ENCODE assay signal across 5 cellular contexts in genomic region chr10:96189505-96189904, GRCh38. TPM values are rescaled to one million over a fixed set of nuclear protein-coding genes. Genes with fewer than 3 reads are reported as not detected.
DNase-seq lines count a peak whose midpoint lies in the region; ATAC-seq, FAIRE-seq and TF ChIP-seq lines count a peak whose summit lies in the region.
"Not testable (repeated sequence)": the region's sequence is repeated elsewhere in the genome, so short reads cannot be mapped to it uniquely, and the experiment has no call there.

No MANE protein-coding gene starts in this region.

- CTCF ChIA-PET in activated B cell treated with CpG ODN at 0.5 μM for 24 hours (lab: Charles Lee); HepG2 (lab: Yijun Ruan, JAX; ENCODE audit: low intra/inter-chr PET ratio, low total read pairs): not testable (repeated sequence)

- WGBS in HepG2 (ENCODE audit: low lambda C conversion rate), result 3% methylated on average over 1 of the region's 1 CpG

- H3K4me1 ChIP-seq in HepG2 (ENCODE audit: insufficient read depth, low read length), result not testable (repeated sequence)

- peaks cover 55% of the 10 kb centered on the region for H3K36me3 Mint-ChIP-seq in activated B cell treated with CpG ODN at 0.5 μM for 24 hours (ENCODE audit: low read depth)
- not testable (repeated sequence) for H3K36me3 Mint-ChIP-seq in neural crest cell (ENCODE audit: low read depth)
- H3K36me3 Mint-ChIP-seq in stimulated activated naive B cell treated with anti-CD40 and anti-IgM and Interleukin-4, amounts not matched to agents 10 μg/mL and 1 μg/mL and 100 μg/mL, for 72 hours, result peaks cover 44 to 48% of the 10 kb centered on the region in 2 donors

- not testable (repeated sequence) for H3K9ac ChIP-seq in HepG2 (ENCODE audit: insufficient read depth, low read depth, low read length)

- H3K79me2 ChIP-seq in HepG2 (ENCODE audit: insufficient read depth, low read length), result not testable (repeated sequence)

- ATAC-seq in activated B cell treated with CpG ODN at 0.5 μM for 24 hours (ENCODE audit: low read depth); HepG2; stimulated activated naive B cell treated with anti-CD40 and anti-IgM and Interleukin-4, amounts not matched to agents 10 μg/mL and 1 μg/mL and 100 μg/mL, for 72 hours (replicated peaks): not testable (repeated sequence)

- not testable (repeated sequence) for TF ChIP-seq RAD21 in HepG2 (CRISPR knock-in tag; IDR thresholded peaks at IDR 0.05)

- POLR2A ChIA-PET in activated B cell treated with CpG ODN at 0.5 μM for 24 hours (lab: Charles Lee); HepG2 (lab: Yijun Ruan, JAX): not testable (repeated sequence)

- not testable (repeated sequence) for H3K9me3 ChIP-seq in HepG2 (ENCODE audit: low read length)

- not testable (repeated sequence) for H4K20me1 ChIP-seq in HepG2 (ENCODE audit: insufficient read depth, low read length)

- not testable (repeated sequence) for DNase-seq in GM19239 (ENCODE audit: insufficient read length, low spot score); activated B cell treated with CpG ODN at 0.5 μM for 24 hours; HepG2 (ENCODE audit: low spot score); neural crest cell (ENCODE audit: low read depth, low spot score); stimulated activated naive B cell treated with anti-CD40 and anti-IgM and Interleukin-4, amounts not matched to agents 10 μg/mL and 1 μg/mL and 100 μg/mL, for 72 hours

- TF ChIP-seq CTCF in activated B cell treated with CpG ODN at 0.5 μM for 24 hours (IDR thresholded peaks at IDR 0.05); HepG2 (CRISPR knock-in tag; IDR thresholded peaks at IDR 0.05); neural crest cell (conservative IDR thresholded peaks at IDR 0.05): not testable (repeated sequence)

- not testable (repeated sequence) for H3K4me3 Mint-ChIP-seq in activated B cell treated with CpG ODN at 0.5 μM for 24 hours, neural crest cell
- H3K4me3 Mint-ChIP-seq in stimulated activated naive B cell treated with anti-CD40 and anti-IgM and Interleukin-4, amounts not matched to agents 10 μg/mL and 1 μg/mL and 100 μg/mL, for 72 hours, result peak overlapping the region in 1 of 2 donors; percentile 11

- H3K4me1 Mint-ChIP-seq in activated B cell treated with CpG ODN at 0.5 μM for 24 hours; neural crest cell; stimulated activated naive B cell treated with anti-CD40 and anti-IgM and Interleukin-4, amounts not matched to agents 10 μg/mL and 1 μg/mL and 100 μg/mL, for 72 hours: not testable (repeated sequence)

- H2AFZ ChIP-seq in HepG2 (ENCODE audit: low read length), result not testable (repeated sequence)

- peak overlapping the region; percentile 19 for H3K27ac Mint-ChIP-seq in activated B cell treated with CpG ODN at 0.5 μM for 24 hours
- H3K27ac Mint-ChIP-seq in neural crest cell (ENCODE audit: unreplicated experiment), result peak overlapping the region; percentile 16
- peak overlapping the region; percentile 63 for H3K27ac Mint-ChIP-seq in stimulated activated naive B cell treated with anti-CD40 and anti-IgM and Interleukin-4, amounts not matched to agents 10 μg/mL and 1 μg/mL and 100 μg/mL, for 72 hours

- not testable (repeated sequence) for H3K27me3 Mint-ChIP-seq in activated B cell treated with CpG ODN at 0.5 μM for 24 hours; neural crest cell (ENCODE audit: low read depth); stimulated activated naive B cell treated with anti-CD40 and anti-IgM and Interleukin-4, amounts not matched to agents 10 μg/mL and 1 μg/mL and 100 μg/mL, for 72 hours

- H3K4me3 ChIP-seq in HepG2 (replicated peaks in 1 of 3; ENCODE audit: insufficient read depth in 1 of 3, low read depth in 2 of 3, low read length in 3 of 3), result not testable (repeated sequence)

- BruUV-seq in HepG2 (replicated peaks; lab: Mats Ljungman, UMichigan), result not testable (repeated sequence)

- not testable (repeated sequence) for H3K4me2 ChIP-seq in HepG2 (ENCODE audit: low read depth, low read length)

- H3K27me3 ChIP-seq in HepG2 (ENCODE audit: control insufficient read depth in 1 of 2, insufficient read depth in 2 of 2, low read length in 2 of 2), result not testable (repeated sequence)

- TF ChIP-seq EP300 in HepG2 (IDR thresholded peaks at IDR 0.05; ENCODE audit: low read depth in 2 of 2, low read length in 2 of 2); HepG2 (CRISPR knock-in tag; IDR thresholded peaks at IDR 0.05; ENCODE audit: borderline replicate concordance): not testable (repeated sequence)

- H3K27ac ChIP-seq in HepG2 (ENCODE audit: extremely low read length, insufficient read depth, low read length), result not testable (repeated sequence)

- peaks cover 29% of the 10 kb centered on the region for H3K9me3 Mint-ChIP-seq in activated B cell treated with CpG ODN at 0.5 μM for 24 hours
- H3K9me3 Mint-ChIP-seq in neural crest cell, result not testable (repeated sequence)
- H3K9me3 Mint-ChIP-seq in stimulated activated naive B cell treated with anti-CD40 and anti-IgM and Interleukin-4, amounts not matched to agents 10 μg/mL and 1 μg/mL and 100 μg/mL, for 72 hours, result peaks cover 32 to 35% of the 10 kb centered on the region in 2 donors

- peak; percentile 47 for FAIRE-seq in GM19239 (lab: Jason Lieb, UNC)
- not testable (repeated sequence) for FAIRE-seq in HepG2 (lab: Jason Lieb, UNC)

- in situ Hi-C loops in HepG2 (cut with HindIII; ENCODE audit: extremely low pct_ligation_motif_present, low pct_unique_long_range_greater_than_20kb), result not testable (repeated sequence)

- not testable (repeated sequence) for TF ChIP-seq POLR2A in HepG2 (IDR thresholded peaks at IDR 0.05; ENCODE audit: insufficient read depth in 1 of 2, low read depth in 2 of 2, low read length in 2 of 2)

- H3K36me3 ChIP-seq in HepG2 (replicated peaks in 1 of 2; ENCODE audit: control insufficient read depth in 1 of 2, insufficient read depth in 2 of 2, low read length in 2 of 2), result not testable (repeated sequence)

- intact Hi-C loops in activated B cell treated with CpG ODN at 0.5 μM for 24 hours (cut with micrococcal nuclease); HepG2 (cut with micrococcal nuclease; ENCODE audit: unreplicated experiment): not testable (repeated sequence)

TF ChIP-seq in HepG2, 621 proteins besides CTCF, POLR2A, EP300 and RAD21:
- TF ChIP-seq CREB1 (IDR thresholded peaks at IDR 0.05), result peak; percentile 70
- not testable (repeated sequence) for TF ChIP-seq CREB1 (CRISPR knock-in tag; IDR thresholded peaks at IDR 0.05)

RNA-seq across cellular contexts. Expression of gene ZNF518A, which starts 59.4 kb away (rescaled TPM):
- total RNA-seq in activated B cell treated with CpG ODN at 0.5 μM for 24 hours, result 23.8 and 28.7 TPM in 2 replicates
- 37.1 and 61.6 TPM in 2 replicates for total RNA-seq in HepG2 (2016; rRNA removed; fragmentation: Illumina TruSeq; extraction: Trizol)
- 3.7 and 6.0 TPM in 2 replicates for total RNA-seq in HepG2 (2016; cell fraction: cytosol; rRNA removed; fragmentation: Illumina TruSeq; extraction: Trizol; ENCODE audit: low read depth)
- 37.6 and 58.4 TPM in 2 replicates for total RNA-seq in HepG2 (2016; cell fraction: insoluble cytoplasmic fraction; rRNA removed; fragmentation: Illumina TruSeq; extraction: Trizol)
- 13.1 and 14.3 TPM in 2 replicates for total RNA-seq in HepG2 (2016; cell fraction: membrane; rRNA removed; fragmentation: Illumina TruSeq; extraction: Trizol)
- total RNA-seq in HepG2 (2016; cell fraction: nucleus; rRNA removed; fragmentation: Illumina TruSeq; extraction: Trizol), result 82.1 and 84.5 TPM in 2 replicates
- 16.6 and 21.7 TPM in 2 replicates for polyA plus RNA-seq in HepG2 (2011; rRNA removed)
- 5.1 and 6.9 TPM in 2 replicates for polyA plus RNA-seq in HepG2 (2011; cell fraction: cytosol; rRNA removed)
- polyA plus RNA-seq in HepG2 (2011; cell fraction: nucleus; rRNA removed), result 23.4 and 32.9 TPM in 2 replicates
- 15.3 and 20.5 TPM in 2 replicates for polyA plus RNA-seq in HepG2 (2012)
- 0.68 and 0.89 TPM in 2 replicates for polyA plus RNA-seq in HepG2 (2016; cell fraction: cytosol; fragmentation: Illumina TruSeq; extraction: Trizol; ENCODE audit: low read depth)
- 19.2 and 24.5 TPM in 2 replicates for polyA plus RNA-seq in HepG2 (2016; cell fraction: insoluble cytoplasmic fraction; fragmentation: Illumina TruSeq; extraction: Trizol; ENCODE audit: low read depth)
- 1.9 and 2.0 TPM in 2 replicates for polyA plus RNA-seq in HepG2 (2016; cell fraction: membrane; fragmentation: Illumina TruSeq; extraction: Trizol; ENCODE audit: low read depth)
- polyA plus RNA-seq in HepG2 (2016; cell fraction: nucleus; fragmentation: Illumina TruSeq; extraction: Trizol; ENCODE audit: insufficient read depth, low read depth), result 97.5 and 102 TPM in 2 replicates
- polyA minus RNA-seq in HepG2 (2011; rRNA and poly(A)+ RNA removed; ENCODE audit: low replicate concordance), result 2.5 and 29.2 TPM in 2 replicates
- polyA minus RNA-seq in HepG2 (2011; cell fraction: cytosol; rRNA and poly(A)+ RNA removed), result 24.5 and 30.6 TPM in 2 replicates
- polyA minus RNA-seq in HepG2 (2011; cell fraction: nucleus; rRNA and poly(A)+ RNA removed), result 154 and 169 TPM in 2 replicates
- total RNA-seq in neural crest cell, result 30.5 and 31.2 TPM in 2 replicates
